Comparison of ENCODE assay signal across 1 cellular context in the genomic region with DNA sequence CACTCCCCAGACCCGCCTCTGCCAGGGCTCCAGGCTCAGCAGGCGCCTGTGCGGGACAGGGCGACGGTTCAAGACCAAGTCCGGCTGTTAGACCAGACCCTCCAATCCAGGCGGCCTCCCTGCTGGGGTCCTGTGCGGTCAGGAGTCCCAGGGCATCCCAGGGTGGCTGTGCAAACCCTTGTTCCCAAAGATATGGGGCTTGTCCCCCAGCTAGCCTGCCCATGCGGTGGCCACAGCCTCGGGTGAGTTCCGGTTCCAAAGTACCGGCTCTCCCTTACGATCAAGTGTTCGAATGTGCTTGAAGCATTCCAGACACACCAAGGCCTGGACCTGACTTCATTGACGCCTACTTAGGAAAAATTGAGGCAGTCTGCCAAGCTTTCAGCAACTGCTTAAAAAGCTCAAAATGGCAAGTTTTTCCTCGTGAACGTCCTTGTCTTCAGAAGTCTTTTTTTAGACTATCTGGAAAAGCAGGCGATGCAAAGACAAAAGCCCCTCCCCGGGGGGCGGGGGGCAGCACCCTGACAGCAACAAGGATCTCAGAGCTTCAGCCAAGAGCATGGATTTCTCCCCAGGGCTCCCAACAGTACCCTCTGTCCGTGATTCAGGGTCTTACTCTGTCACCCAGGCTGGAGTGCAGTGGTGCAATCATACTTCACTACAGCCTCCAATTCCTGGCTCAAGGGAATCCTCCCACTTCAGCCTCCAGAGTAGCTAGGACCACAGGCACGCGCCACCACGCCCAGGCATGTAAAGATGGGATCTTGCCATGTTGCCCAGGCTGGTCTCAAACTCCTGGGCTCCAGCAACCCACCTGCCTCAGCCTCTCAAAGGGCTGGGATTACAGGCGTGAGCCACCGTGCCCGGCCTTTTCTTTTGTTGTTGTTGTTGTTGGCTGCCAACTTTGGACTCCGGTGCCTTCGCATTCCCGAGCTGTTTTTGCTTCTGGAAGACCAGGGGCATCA.
TF ChIP-seq lines count a peak whose summit lies in the region.

No MANE protein-coding gene starts in this region.

TF ChIP-seq in HepG2, 621 proteins besides CTCF, POLR2A, EP300 and RAD21:
- TF ChIP-seq, protein P1, sequence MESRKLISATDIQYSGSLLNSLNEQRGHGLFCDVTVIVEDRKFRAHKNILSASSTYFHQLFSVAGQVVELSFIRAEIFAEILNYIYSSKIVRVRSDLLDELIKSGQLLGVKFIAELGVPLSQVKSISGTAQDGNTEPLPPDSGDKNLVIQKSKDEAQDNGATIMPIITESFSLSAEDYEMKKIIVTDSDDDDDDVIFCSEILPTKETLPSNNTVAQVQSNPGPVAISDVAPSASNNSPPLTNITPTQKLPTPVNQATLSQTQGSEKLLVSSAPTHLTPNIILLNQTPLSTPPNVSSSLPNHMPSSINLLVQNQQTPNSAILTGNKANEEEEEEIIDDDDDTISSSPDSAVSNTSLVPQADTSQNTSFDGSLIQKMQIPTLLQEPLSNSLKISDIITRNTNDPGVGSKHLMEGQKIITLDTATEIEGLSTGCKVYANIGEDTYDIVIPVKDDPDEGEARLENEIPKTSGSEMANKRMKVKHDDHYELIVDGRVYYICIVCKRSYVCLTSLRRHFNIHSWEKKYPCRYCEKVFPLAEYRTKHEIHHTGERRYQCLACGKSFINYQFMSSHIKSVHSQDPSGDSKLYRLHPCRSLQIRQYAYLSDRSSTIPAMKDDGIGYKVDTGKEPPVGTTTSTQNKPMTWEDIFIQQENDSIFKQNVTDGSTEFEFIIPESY (CRISPR knock-in tag; IDR thresholded peaks at IDR 0.05): 0 out of 2 replicates have a peak, but pooled peaks have one; percentile 6
- TF ChIP-seq DPF2 (CRISPR knock-in tag; IDR thresholded peaks at IDR 0.05; ENCODE audit: borderline replicate concordance, low read depth) (no peak), NFKB2 (CRISPR knock-in tag; IDR thresholded peaks at IDR 0.05; ENCODE audit: borderline replicate concordance) (0 out of 2 replicates have a peak, but pooled peaks have one; percentile 14), ZNF121 (CRISPR knock-in tag; IDR thresholded peaks at IDR 0.05) (peak; percentile 49; the same call in 1 of the 2 replicates), ZNF276 (CRISPR knock-in tag; IDR thresholded peaks at IDR 0.05; ENCODE audit: low read depth) (no peak), ZNF770 (CRISPR knock-in tag; IDR thresholded peaks at IDR 0.05) (peak; percentile 86), ZNF768 (CRISPR knock-in tag; IDR thresholded peaks at IDR 0.05) (0 out of 2 replicates have a peak, but pooled peaks have one; percentile 22), AGO2 (optimal IDR thresholded peaks at IDR 0.05; ENCODE audit: low read depth, low read length) (peak; percentile 45)
- TF ChIP-seq, protein P2, sequence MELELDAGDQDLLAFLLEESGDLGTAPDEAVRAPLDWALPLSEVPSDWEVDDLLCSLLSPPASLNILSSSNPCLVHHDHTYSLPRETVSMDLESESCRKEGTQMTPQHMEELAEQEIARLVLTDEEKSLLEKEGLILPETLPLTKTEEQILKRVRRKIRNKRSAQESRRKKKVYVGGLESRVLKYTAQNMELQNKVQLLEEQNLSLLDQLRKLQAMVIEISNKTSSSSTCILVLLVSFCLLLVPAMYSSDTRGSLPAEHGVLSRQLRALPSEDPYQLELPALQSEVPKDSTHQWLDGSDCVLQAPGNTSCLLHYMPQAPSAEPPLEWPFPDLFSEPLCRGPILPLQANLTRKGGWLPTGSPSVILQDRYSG (CRISPR knock-in tag; IDR thresholded peaks at IDR 0.05): no peak
- TF ChIP-seq, protein P3, sequence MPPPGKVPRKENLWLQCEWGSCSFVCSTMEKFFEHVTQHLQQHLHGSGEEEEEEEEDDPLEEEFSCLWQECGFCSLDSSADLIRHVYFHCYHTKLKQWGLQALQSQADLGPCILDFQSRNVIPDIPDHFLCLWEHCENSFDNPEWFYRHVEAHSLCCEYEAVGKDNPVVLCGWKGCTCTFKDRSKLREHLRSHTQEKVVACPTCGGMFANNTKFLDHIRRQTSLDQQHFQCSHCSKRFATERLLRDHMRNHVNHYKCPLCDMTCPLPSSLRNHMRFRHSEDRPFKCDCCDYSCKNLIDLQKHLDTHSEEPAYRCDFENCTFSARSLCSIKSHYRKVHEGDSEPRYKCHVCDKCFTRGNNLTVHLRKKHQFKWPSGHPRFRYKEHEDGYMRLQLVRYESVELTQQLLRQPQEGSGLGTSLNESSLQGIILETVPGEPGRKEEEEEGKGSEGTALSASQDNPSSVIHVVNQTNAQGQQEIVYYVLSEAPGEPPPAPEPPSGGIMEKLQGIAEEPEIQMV (CRISPR knock-in tag; IDR thresholded peaks at IDR 0.05; ENCODE audit: low read depth): no peak
- TF ChIP-seq, protein P4, sequence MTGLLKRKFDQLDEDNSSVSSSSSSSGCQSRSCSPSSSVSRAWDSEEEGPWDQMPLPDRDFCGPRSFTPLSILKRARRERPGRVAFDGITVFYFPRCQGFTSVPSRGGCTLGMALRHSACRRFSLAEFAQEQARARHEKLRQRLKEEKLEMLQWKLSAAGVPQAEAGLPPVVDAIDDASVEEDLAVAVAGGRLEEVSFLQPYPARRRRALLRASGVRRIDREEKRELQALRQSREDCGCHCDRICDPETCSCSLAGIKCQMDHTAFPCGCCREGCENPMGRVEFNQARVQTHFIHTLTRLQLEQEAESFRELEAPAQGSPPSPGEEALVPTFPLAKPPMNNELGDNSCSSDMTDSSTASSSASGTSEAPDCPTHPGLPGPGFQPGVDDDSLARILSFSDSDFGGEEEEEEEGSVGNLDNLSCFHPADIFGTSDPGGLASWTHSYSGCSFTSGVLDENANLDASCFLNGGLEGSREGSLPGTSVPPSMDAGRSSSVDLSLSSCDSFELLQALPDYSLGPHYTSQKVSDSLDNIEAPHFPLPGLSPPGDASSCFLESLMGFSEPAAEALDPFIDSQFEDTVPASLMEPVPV (CRISPR knock-in tag; IDR thresholded peaks at IDR 0.05): no peak
